ENCODE assay signal across 8 cellular contexts in genomic region chr5:141618030-141618803, GRCh38. TPM values are rescaled to one million over a fixed set of nuclear protein-coding genes. Genes with fewer than 3 reads are reported as not detected.
A peak's percentile ranks its signal among the peaks of the same experiment; 100 is the strongest.
DNase-seq lines count a peak whose midpoint lies in the region; ATAC-seq and TF ChIP-seq lines count a peak whose summit lies in the region.

No MANE protein-coding gene starts in this region.

- peaks cover 27% of the 10 kb centered on the region for H3K36me3 Mint-ChIP-seq in brain
- peaks cover 14 to 15% (median 15%) of the 10 kb centered on the region in 3 donors for H3K36me3 Mint-ChIP-seq in immature natural killer cell

- DNase-seq in GM06990 (ENCODE audit: extremely low read depth, insufficient read length) = no peak
- DNase-seq in KBM-7 = peak; percentile 75
- peak; percentile 18 to 58 (median 41) for DNase-seq in T-helper 1 cell
- peak; percentile 54 to 62 (median 58) for DNase-seq in immature natural killer cell
- peak; percentile 71 for DNase-seq in stimulated activated CD4-positive, alpha-beta T cell treated with anti-CD3 and anti-CD28 coated beads, Interleukin-1b, Interleukin-23, amount 100 ng/mL, for 48 hours
- no peak for DNase-seq in NCI-H1694 (lab: John Stamatoyannopoulos, UW)

- H3K27me3 Mint-ChIP-seq in brain (no peaks in the 10 kb centered on the region), immature natural killer cell (ENCODE audit: low read depth in 3 of 3) (peaks cover 7 to 18% (median 9%) of the 10 kb centered on the region in 3 donors)

- peaks cover 5% of the 10 kb centered on the region for H3K36me3 ChIP-seq in GM06990 (ENCODE audit: control insufficient read depth, insufficient read depth, low read length)

- ATAC-seq in GM21825 (IDR thresholded peaks at IDR 0.05; ENCODE audit: unreplicated experiment) = peak; percentile 23

- in situ Hi-C loops in KBM-7 (cut with MboI; ENCODE audit: low pct_unique_long_range_greater_than_20kb, low sequenced_read_pairs) = no loop called here

- TF ChIP-seq CTCF in GM06990 (IDR thresholded peaks at IDR 0.05; ENCODE audit: insufficient read depth, low read length, poor library complexity, severe bottlenecking) (no peak), brain (conservative IDR thresholded peaks at IDR 0.05) (no peak)

- H3K4me1 Mint-ChIP-seq in brain (peaks cover 49% of the 10 kb centered on the region), immature natural killer cell (peaks cover 44 to 47% of the 10 kb centered on the region in 2 donors)

- H3K27ac Mint-ChIP-seq in brain = peak overlapping the region; percentile 86 to 98 (median 95)
- H3K27ac Mint-ChIP-seq in immature natural killer cell = peak overlapping the region; percentile 93 to 100 (median 97)

- no peaks in the 10 kb centered on the region for H3K27me3 ChIP-seq in GM06990 (replicated peaks; ENCODE audit: control insufficient read depth, insufficient read depth, low read length)

- H3K4me3 Mint-ChIP-seq in brain = peak overlapping the region; percentile 91 to 99 (median 99)
- H3K4me3 Mint-ChIP-seq in immature natural killer cell = peak overlapping the region; percentile 97 to 100 (median 100)

- H3K9me3 Mint-ChIP-seq in brain (no peaks in the 10 kb centered on the region), immature natural killer cell (no peaks in the 10 kb centered on the region)

- peak overlapping the region; percentile 81 for H3K4me3 ChIP-seq in GM06990 (replicated peaks; ENCODE audit: low read depth, low read length)

RNA-seq across cellular contexts. Expression of gene DIAPH1, which starts 0.6 kb away (rescaled TPM):
- polyA plus RNA-seq in brain (ENCODE audit: insufficient read depth, low read depth, low replicate concordance) (87.8 TPM), immature natural killer cell (100 to 1,000 TPM; 108 to 187 (median 123) TPM)

RNA-seq across cellular contexts. Expression of gene HDAC3, which starts 18.4 kb away (rescaled TPM):
- polyA plus RNA-seq in brain (ENCODE audit: insufficient read depth, low read depth, low replicate concordance) = 33.7 TPM
- polyA plus RNA-seq in immature natural killer cell = 100 to 1,000 TPM in 1 of 3 donors, 10 to 100 TPM in 2; 71.5 to 140 (median 80.6) TPM

RNA-seq across cellular contexts. Expression of gene RELL2, which starts 18.6 kb away (rescaled TPM):
- polyA plus RNA-seq in brain (ENCODE audit: insufficient read depth, low read depth, low replicate concordance) (13.1 TPM), immature natural killer cell (1 to 10 TPM; 1.0 to 3.1 (median 1.5) TPM)

RNA-seq across cellular contexts. Expression of gene FCHSD1, which starts 33.0 kb away (rescaled TPM):
- 4.0 TPM for polyA plus RNA-seq in brain (ENCODE audit: insufficient read depth, low read depth, low replicate concordance)
- polyA plus RNA-seq in immature natural killer cell = 10 to 100 TPM in 2 of 3 donors, 1 to 10 TPM in 1; 5.9 to 14.7 (median 10.9) TPM

Comparison
In these comparisons a context has a peak if more than half of its experiments do, and no peak if none do; other contexts are left out.
1. DNase-seq: peak in KBM-7 (single experiment), T-helper 1 cell (5 of 5), immature natural killer cell (3 of 3) and stimulated activated CD4-positive, alpha-beta T cell treated with anti-CD3 and anti-CD28 coated beads, Interleukin-1b, Interleukin-23, amount 100 ng/mL, for 48 hours (single experiment); none in GM06990 (single experiment) and NCI-H1694 (single experiment).